Comparison of ENCODE assay signal across 1 cellular context in the genomic region with DNA sequence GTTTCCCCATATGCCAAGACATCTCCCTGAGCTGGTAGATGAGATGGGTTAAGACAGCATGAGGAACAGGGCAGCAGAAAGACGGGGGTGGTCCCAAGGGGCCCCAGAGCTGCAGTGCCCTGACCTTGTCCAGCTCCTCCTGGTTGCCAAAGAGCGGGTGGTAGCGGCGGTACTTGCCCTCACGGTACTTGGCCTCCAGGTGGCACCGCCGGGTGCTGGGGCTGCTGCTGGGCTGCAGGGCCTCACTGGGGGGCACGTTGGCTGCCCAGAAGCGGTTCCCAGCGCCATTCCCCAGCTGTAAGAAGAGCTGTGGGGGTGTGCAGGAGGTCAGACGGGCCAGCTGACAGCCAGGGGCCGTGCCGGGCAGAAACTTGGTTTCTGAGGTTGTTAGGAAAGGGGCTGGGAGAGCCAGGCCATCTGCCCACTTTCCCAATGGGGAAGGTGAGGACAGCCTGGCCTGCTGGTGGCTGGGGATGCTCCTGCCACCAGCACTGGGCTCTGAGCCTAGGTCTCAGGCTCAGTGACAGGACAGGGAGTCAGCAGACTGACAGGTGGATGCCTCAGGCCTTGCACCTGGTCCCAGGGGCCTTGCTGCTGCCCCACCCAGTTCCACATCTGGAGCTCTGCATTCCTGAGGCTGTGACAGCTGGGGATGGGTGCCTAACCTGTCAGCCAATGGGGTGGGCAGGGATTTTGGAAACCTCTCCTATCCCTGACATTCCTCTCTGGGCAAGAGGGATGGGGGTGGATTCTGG.
TF ChIP-seq lines count a peak whose summit lies in the region.

No MANE protein-coding gene starts in this region.

TF ChIP-seq in GM12878, 131 proteins besides CTCF, POLR2A, EP300 and RAD21:
- no peak for TF ChIP-seq CREM (IDR thresholded peaks at IDR 0.05; ENCODE audit: low read depth)
- TF ChIP-seq ZBTB33 (IDR thresholded peaks at IDR 0.05) = peak; percentile 83
